In the genomic region with DNA sequence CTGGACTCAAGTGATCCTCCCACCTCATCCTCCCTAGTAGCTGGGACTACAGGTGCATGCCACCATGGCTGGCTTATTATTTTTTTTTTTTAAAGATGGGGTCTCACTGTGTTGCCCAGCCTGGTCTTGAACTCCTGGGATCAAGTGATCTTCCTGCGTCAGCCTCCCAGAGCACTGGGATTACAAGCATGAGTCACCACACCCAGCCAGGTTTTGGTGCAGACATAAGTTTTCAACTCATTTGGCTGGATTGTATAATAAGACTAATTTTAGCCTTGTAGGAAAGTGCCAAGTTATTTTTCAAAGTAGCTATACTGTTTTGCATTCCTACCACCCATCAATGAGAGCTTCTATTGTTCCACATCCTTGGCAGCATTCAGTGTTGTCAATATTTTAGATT, we compare ENCODE assay signal across 24 cellular contexts. TPM values are rescaled to one million over a fixed set of nuclear protein-coding genes. Genes with fewer than 3 reads are reported as not detected.
A peak's percentile ranks its signal among the peaks of the same experiment; 100 is the strongest.
DNase-seq lines count a peak whose midpoint lies in the region; ATAC-seq, FAIRE-seq and TF ChIP-seq lines count a peak whose summit lies in the region.
"Had no signal": no experiment of that assay in that cellular context is flagged by ENCODE, and none has a peak within 500 bp of the region (broad histone marks: within the 10 kb centered on the region; RNA-seq: fewer than 3 reads in every experiment).

No MANE protein-coding gene starts in this region.

- TF ChIP-seq CTCF in HEK293 (tag by site-specific recombination; IDR thresholded peaks at IDR 0.05) (no peak), K562 (IDR thresholded peaks at IDR 0.05 in 2 of 3, conservative IDR thresholded peaks at IDR 0.05 in 1 of 3; ENCODE audit: insufficient read depth in 2 of 3, low read depth in 1 of 3, low read length in 3 of 3) (no peak), fibroblast of villous mesenchyme (IDR thresholded peaks at IDR 0.05; ENCODE audit: insufficient read depth, low read depth, low read length) (no peak), PC-9 (conservative IDR thresholded peaks at IDR 0.05) (no peak)

- CTCF ChIA-PET in HEK293 (lab: Yijun Ruan, JAX), result no interaction called here
- CTCF ChIA-PET in K562 (lab: Yijun Ruan, JAX; ENCODE audit: low intra/inter-chr PET ratio), result interaction anchor here (0.6 kb wide), 1 partner anchor 24 kb away, joined by 4 read pairs; no protein-coding TSS in a partner anchor
- CTCF ChIA-PET in PC-9 (lab: Charles Lee), result interaction anchor here (0.6 to 0.7 kb wide), 3 partner anchors 24 to 82 kb away, joined by 3 to 7 read pairs (median 4); no protein-coding TSS in a partner anchor

- no peak overlapping the region for H2AFZ ChIP-seq in K562 (ENCODE audit: low read depth, low read length)
- no peak overlapping the region for H2AFZ ChIP-seq in PC-9

- no peak for FAIRE-seq in K562 (lab: Jason Lieb, UNC)
- FAIRE-seq in RCC 7860 (lab: Jason Lieb, UNC), result no peak
- FAIRE-seq: colon, GM18507 had no signal

- H3K79me2 ChIP-seq in K562 (ENCODE audit: control insufficient read depth, insufficient read depth, low read length), result peaks cover 13% of the 10 kb centered on the region; the same call in 2 of the 3 replicates
- H3K79me2 ChIP-seq in PC-9 (ENCODE audit: low read depth), result 0 out of 2 replicates have a peak, but pooled peaks cover 2% of the 10 kb centered on the region

- no peak for TF ChIP-seq POLR2A in K562 (conservative IDR thresholded peaks at IDR 0.05)

- H3K27me3 ChIP-seq in K562 (ENCODE audit: control insufficient read depth in 2 of 2, insufficient read depth in 2 of 2, low read length in 2 of 2) (no peaks in the 10 kb centered on the region), PC-9 (ENCODE audit: insufficient read depth, low read depth) (no peaks in the 10 kb centered on the region)

- POLR2A ChIA-PET in HEK293 (lab: Yijun Ruan, JAX) (no interaction called here), K562 (lab: Yijun Ruan, JAX) (no interaction called here), PC-9 (lab: Charles Lee; ENCODE audit: unreplicated experiment) (no interaction called here)

- BruUV-seq in K562 (replicated peaks; lab: Mats Ljungman, UMichigan) (no TSS peak), PC-9 (replicated peaks; lab: Mats Ljungman, UMichigan) (no TSS peak)

- intact Hi-C loops in K562 (cut with micrococcal nuclease), result no loop called here
- intact Hi-C loops in PC-9 (cut with micrococcal nuclease; ENCODE audit: unreplicated experiment), result no loop called here

- WGBS in K562 (ENCODE audit: insufficient coverage, low coverage, missing lambda C conversion rate), result 90% methylated on average over 1 of the region's 1 CpG

- no peaks in the 10 kb centered on the region for H3K9me3 ChIP-seq in HEK293 (ENCODE audit: control insufficient read depth, insufficient read depth, low read depth, low read length)
- H3K9me3 ChIP-seq in K562 (replicated peaks; ENCODE audit: control insufficient read depth, insufficient read depth, low read depth, low read length), result no peaks in the 10 kb centered on the region
- H3K9me3 ChIP-seq in PC-9 (ENCODE audit: insufficient read depth, low read depth), result no peaks in the 10 kb centered on the region
- H3K9me3 ChIP-seq: left ventricle myocardium inferior, mucosa of descending colon had no signal

- TF ChIP-seq RAD21 in K562 (CRISPR knock-in tag; conservative IDR thresholded peaks at IDR 0.05 in 1 of 2, IDR thresholded peaks at IDR 0.05 in 1 of 2), result no peak

- DNase-seq in AG08396 (ENCODE audit: low spot score) (peak; percentile 7), K562 (ENCODE audit: extremely low read depth in 1 of 4, low spot score in 3 of 4) (no peak), fibroblast of villous mesenchyme (ENCODE audit: low read depth) (peak; percentile 46), PC-9 (no peak), ureter (ENCODE audit: low spot score) (no peak), RCC 7860 (ENCODE audit: low spot score) (no peak), germinal center (ENCODE audit: low spot score) (no peak)
- DNase-seq: activated CD4-positive, alpha-beta T cell treated with anti-CD3 and anti-CD28 coated beads, Interleukin-2, amount 50 U/mL, for 48 hours; activated gamma-delta T cell treated with Interleukin-2 at 50 U/mL for 16 hours; activated T-cell treated with anti-CD3 and anti-CD28 coated beads for 4 hours; amniotic stem cell; CD8-positive, alpha-beta T cell; DMS79; left ventricle myocardium inferior; mucosa of descending colon; NCI-H1417 treated with DMSO at 0.1 percent for 48 hours; NCI-H2171; NCI-H526 treated with DMSO at 0.1 percent for 48 hours; SIG-M5; T-helper 1 cell had no signal

- H3K4me3 ChIP-seq in HEK293 (ENCODE audit: low read depth, low read length) (no peak overlapping the region), K562 (no peak overlapping the region), fibroblast of villous mesenchyme (ENCODE audit: low read depth, low read length) (no peak overlapping the region), PC-9 (no peak overlapping the region)
- H3K4me3 ChIP-seq: left ventricle myocardium inferior, mucosa of descending colon had no signal

- H3K4me1 ChIP-seq in HEK293 (ENCODE audit: control insufficient read depth, insufficient read depth, low read length) (no peaks in the 10 kb centered on the region), K562 (replicated peaks in 1 of 2; ENCODE audit: control insufficient read depth in 2 of 2, insufficient read depth in 2 of 2, low read length in 2 of 2) (no peaks in the 10 kb centered on the region), PC-9 (replicated peaks; ENCODE audit: insufficient read depth) (no peaks in the 10 kb centered on the region)
- H3K4me1 ChIP-seq: left ventricle myocardium inferior had no signal

- H3F3A ChIP-seq in PC-9 (ENCODE audit: insufficient read depth, low read depth), result no peaks in the 10 kb centered on the region; the same call in 1 of the 2 replicates

- ATAC-seq in K562, result no peak
- ATAC-seq: CD8-positive, alpha-beta T cell; mucosa of descending colon had no signal

- in situ Hi-C loops in K562 (cut with MboI), result no loop called here

- H3K36me3 ChIP-seq in HEK293 (ENCODE audit: control insufficient read depth in 2 of 2, insufficient read depth in 1 of 2, low read length in 2 of 2) (peaks cover 42 to 52% of the 10 kb centered on the region in 2 experiments), K562 (ENCODE audit: control insufficient read depth, insufficient read depth, low read length) (peaks cover 93% of the 10 kb centered on the region), PC-9 (ENCODE audit: low read depth) (no peaks in the 10 kb centered on the region)
- H3K36me3 ChIP-seq: left ventricle myocardium inferior had no signal

- H3K27ac ChIP-seq in HEK293 (ENCODE audit: extremely low read depth, low read depth, low read length), result no peak overlapping the region
- no peak overlapping the region for H3K27ac ChIP-seq in K562 (ENCODE audit: extremely low read depth, low read depth, low read length)
- H3K27ac ChIP-seq in PC-9, result no peak overlapping the region
- H3K27ac ChIP-seq: left ventricle myocardium inferior had no signal

- TF ChIP-seq EP300 in K562 (IDR thresholded peaks at IDR 0.05; ENCODE audit: low read length), result no peak

- no peak overlapping the region for H3K9ac ChIP-seq in K562 (ENCODE audit: insufficient read depth in 1 of 2, low read depth in 2 of 2, low read length in 2 of 2)

- H4K20me1 ChIP-seq in K562 (replicated peaks; ENCODE audit: control insufficient read depth, insufficient read depth, low read length), result no peaks in the 10 kb centered on the region; the same call in 1 of the 2 replicates
- no peaks in the 10 kb centered on the region for H4K20me1 ChIP-seq in PC-9 (ENCODE audit: insufficient read depth)

- no peaks in the 10 kb centered on the region for H3K9me1 ChIP-seq in K562 (ENCODE audit: control insufficient read depth, insufficient read depth, low read length)

- H3K4me2 ChIP-seq in K562 (ENCODE audit: insufficient read depth, low read length) (no peak overlapping the region), PC-9 (no peak overlapping the region)

- H3K9me2 ChIP-seq in PC-9 (ENCODE audit: insufficient read depth), result no peaks in the 10 kb centered on the region

RNA-seq across cellular contexts. Expression of a gene that starts 32.1 kb away (rescaled TPM):
- total RNA-seq in K562 (2011; cell fraction: chromatin; rRNA removed; ENCODE audit: low replicate concordance), result 100 and 246 TPM in 2 replicates
- 43.7 and 56.3 TPM in 2 replicates for total RNA-seq in K562 (2011; cell fraction: nucleolus; rRNA removed)
- 69.7 and 78.0 TPM in 2 replicates for total RNA-seq in K562 (2011; cell fraction: nucleoplasm; rRNA removed)
- total RNA-seq in K562 (2014; rRNA removed), result 73.1 and 79.1 TPM in 2 replicates
- 89.7 and 95.5 TPM in 2 replicates for total RNA-seq in K562 (2014; rRNA removed; fragmentation: Illumina TruSeq; extraction: Trizol)
- total RNA-seq in K562 (2015; rRNA removed; fragmentation: Illumina TruSeq; extraction: Trizol), result 81.0 and 82.2 TPM in 2 replicates
- total RNA-seq in K562 (2021), result 72.8 and 75.6 TPM in 2 replicates
- polyA plus RNA-seq in K562 (2011; rRNA removed), result 113 and 118 TPM in 2 replicates
- polyA plus RNA-seq in K562 (2011; cell fraction: cytosol; rRNA removed), result 21.6 and 38.9 TPM in 2 replicates
- polyA plus RNA-seq in K562 (2011; cell fraction: nucleus; rRNA removed), result 208 and 313 TPM in 2 replicates
- polyA plus RNA-seq in K562 (2012), result 46.2 and 52.2 TPM in 2 replicates
- polyA plus RNA-seq in K562 (2014; fragmentation: Illumina TruSeq; extraction: Trizol), result 92.6 and 105 TPM in 2 replicates
- polyA plus RNA-seq in K562 (2014; fragmentation: Nextera tagmentation; extraction: Ambion mirVana), result 10 to 100 TPM; 28.7 to 43.3 TPM
- polyA plus RNA-seq in K562 (2014; rRNA removed), result 93.4 and 94.2 TPM in 2 replicates
- 80.8 and 91.4 TPM in 2 replicates for polyA minus RNA-seq in K562 (2011; rRNA and poly(A)+ RNA removed)
- 26.2 and 37.5 TPM in 2 replicates for polyA minus RNA-seq in K562 (2011; cell fraction: cytosol; rRNA and poly(A)+ RNA removed)
- polyA minus RNA-seq in K562 (2011; cell fraction: nucleus; rRNA and poly(A)+ RNA removed), result 50.5 and 120 TPM in 2 replicates
- 13.9 and 19.9 TPM in 2 replicates for total RNA-seq in fibroblast of villous mesenchyme
- total RNA-seq in PC-9 (2021), result 74.3 and 75.3 TPM in 2 replicates
- total RNA-seq in ureter, result 1.9 TPM

RNA-seq across cellular contexts. Expression of a gene that starts 45.9 kb away (rescaled TPM):
- total RNA-seq in K562 (2011; cell fraction: chromatin; rRNA removed; ENCODE audit: low replicate concordance), result 0.25 and 1.3 TPM in 2 replicates
- total RNA-seq in K562 (2011; cell fraction: nucleolus; rRNA removed), result 0.66 and 1.8 TPM in 2 replicates
- total RNA-seq in K562 (2011; cell fraction: nucleoplasm; rRNA removed), result 0.15 and 1.8 TPM in 2 replicates
- 0.08 and 0.09 TPM in 2 replicates for total RNA-seq in K562 (2014; rRNA removed)
- total RNA-seq in K562 (2014; rRNA removed; fragmentation: Illumina TruSeq; extraction: Trizol), result 0.22 TPM in 1 of 2 replicates, not detected in the other
- 0.08 TPM in 1 of 2 replicates, not detected in the other for total RNA-seq in K562 (2015; rRNA removed; fragmentation: Illumina TruSeq; extraction: Trizol)
- total RNA-seq in K562 (2021), result 0.20 and 0.47 TPM in 2 replicates
- 0.28 and 0.74 TPM in 2 replicates for polyA plus RNA-seq in K562 (2011; rRNA removed)
- 0.25 and 2.2 TPM in 2 replicates for polyA plus RNA-seq in K562 (2011; cell fraction: cytosol; rRNA removed)
- 0.18 and 2.1 TPM in 2 replicates for polyA plus RNA-seq in K562 (2011; cell fraction: nucleus; rRNA removed)
- polyA plus RNA-seq in K562 (2012), result 0.17 and 0.33 TPM in 2 replicates
- polyA plus RNA-seq in K562 (2014; fragmentation: Illumina TruSeq; extraction: Trizol), result 0.16 and 0.33 TPM in 2 replicates
- polyA plus RNA-seq in K562 (2014; fragmentation: Nextera tagmentation; extraction: Ambion mirVana), result under 1 TPM in 1 of 2 experiments, not detected in 1; 0.03 TPM
- polyA plus RNA-seq in K562 (2014; rRNA removed), result 0.04 and 0.07 TPM in 2 replicates
- polyA minus RNA-seq in K562 (2011; rRNA and poly(A)+ RNA removed), result 0.15 and 0.25 TPM in 2 replicates
- polyA minus RNA-seq in K562 (2011; cell fraction: cytosol; rRNA and poly(A)+ RNA removed), result 1.1 TPM in 1 of 2 replicates, not detected in the other
- 0.33 and 2.3 TPM in 2 replicates for polyA minus RNA-seq in K562 (2011; cell fraction: nucleus; rRNA and poly(A)+ RNA removed)
- under 0.01 TPM in 2 replicates for total RNA-seq in fibroblast of villous mesenchyme
- 10.7 and 11.7 TPM in 2 replicates for total RNA-seq in PC-9 (2021)
- 29.5 TPM for total RNA-seq in ureter
- polyA plus RNA-seq: AG04450 had no signal

Comparison
In these comparisons a context has a peak if more than half of its experiments do, and no peak if none do; other contexts are left out.
1. DNase-seq: peak in AG08396 (single experiment) and fibroblast of villous mesenchyme (single experiment); none in K562 (0 of 4), PC-9 (0 of 2), ureter (single experiment), RCC 7860 (single experiment) and germinal center (single experiment).